Comparison of ENCODE assay signal across 8 cellular contexts in the genomic region with DNA sequence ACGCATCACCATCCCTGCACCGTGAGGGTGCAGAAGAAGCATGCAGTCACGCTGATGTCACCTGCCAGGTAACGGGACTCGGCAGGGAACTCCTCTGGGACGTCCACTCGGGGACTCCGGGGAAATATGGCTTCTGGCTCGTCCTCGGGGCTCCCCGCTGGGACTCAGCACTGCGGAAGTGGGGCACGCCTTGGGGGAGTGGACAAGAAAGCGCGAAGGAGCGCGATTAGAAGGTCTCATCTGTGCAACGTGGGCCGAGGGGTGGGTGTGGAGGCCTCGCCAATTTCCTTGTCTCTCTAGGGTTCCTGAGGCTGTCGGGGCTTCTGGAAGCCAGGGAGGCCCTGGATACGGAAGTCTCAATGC. TPM values are rescaled to one million over a fixed set of nuclear protein-coding genes. Genes with fewer than 3 reads are reported as not detected.
DNase-seq lines count a peak whose midpoint lies in the region; ATAC-seq and TF ChIP-seq lines count a peak whose summit lies in the region.

No MANE protein-coding gene starts in this region.

- peak overlapping the region; percentile 85 to 88 for H3K9ac ChIP-seq in liver (ENCODE audit: low read depth in 1 of 2, low read length in 2 of 2)

- peak overlapping the region; percentile 87 for H3K4me3 ChIP-seq in CD8-positive, alpha-beta memory T cell (ENCODE audit: low read length)
- H3K4me3 ChIP-seq in MG63 (peak overlapping the region; percentile 99), liver (ENCODE audit: low read depth in 1 of 3, low read length in 3 of 3) (peak overlapping the region; percentile 79 to 94 (median 91))

- CTCF ChIA-PET in CD8-positive, alpha-beta memory T cell (lab: Charles Lee), result interaction anchor here (1.9 kb wide), 1 partner anchor 80 kb away, joined by 4 read pairs; no protein-coding TSS in a partner anchor

- no peaks in the 10 kb centered on the region for H3K36me3 ChIP-seq in CD8-positive, alpha-beta memory T cell (ENCODE audit: insufficient read depth, low read length)
- H3K36me3 ChIP-seq in MG63 (peaks cover 4% of the 10 kb centered on the region), liver (ENCODE audit: control insufficient read depth in 4 of 4, insufficient read depth in 3 of 4, low read depth in 1 of 4, low read length in 3 of 4) (no peaks in the 10 kb centered on the region)

- peaks cover 36% of the 10 kb centered on the region for H3K4me1 ChIP-seq in CD8-positive, alpha-beta memory T cell (ENCODE audit: insufficient read depth, low read length)
- H3K4me1 ChIP-seq in liver (ENCODE audit: control insufficient read depth in 4 of 4, insufficient read depth in 4 of 4, low read length in 3 of 4), result peaks cover 2 to 21% (median 14%) of the 10 kb centered on the region in 4 donors

- no peaks in the 10 kb centered on the region for H3K27me3 ChIP-seq in CD8-positive, alpha-beta memory T cell (ENCODE audit: insufficient read depth, low read length, poor library complexity, severe bottlenecking)
- H3K27me3 ChIP-seq in MG63 (no peaks in the 10 kb centered on the region), liver (ENCODE audit: control insufficient read depth in 4 of 4, insufficient read depth in 4 of 4, low read length in 3 of 4) (no peaks in the 10 kb centered on the region)

- peaks cover 53 to 64% (median 61%) of the 10 kb centered on the region in 3 donors for H3K4me1 Mint-ChIP-seq in CD8-positive, alpha-beta memory T cell
- H3K4me1 Mint-ChIP-seq in central memory CD8-positive, alpha-beta T cell, result peaks cover 64% of the 10 kb centered on the region

- peak overlapping the region; percentile 46 to 97 (median 86) for H3K27ac Mint-ChIP-seq in CD8-positive, alpha-beta memory T cell
- H3K27ac Mint-ChIP-seq in central memory CD8-positive, alpha-beta T cell (ENCODE audit: low read depth), result peak overlapping the region; percentile 94

- TF ChIP-seq CTCF in liver (IDR thresholded peaks at IDR 0.05; ENCODE audit: low read depth, low read length, missing input control), result no peak

- POLR2A ChIA-PET in CD8-positive, alpha-beta memory T cell (lab: Charles Lee), result no interaction called here

- WGBS in liver, result under 1% methylated on average over 22 of the region's 22 CpGs

- peak overlapping the region; percentile 88 for H3K27ac ChIP-seq in CD8-positive, alpha-beta memory T cell (ENCODE audit: low read depth, low read length)
- peak overlapping the region; percentile 91 to 99 for H3K27ac ChIP-seq in liver (ENCODE audit: low read depth in 1 of 2, low read length in 2 of 2)

- H3K36me3 Mint-ChIP-seq in CD8-positive, alpha-beta memory T cell, result peaks cover 0 to 23% (median 2%) of the 10 kb centered on the region in 3 donors
- peaks cover 17% of the 10 kb centered on the region for H3K36me3 Mint-ChIP-seq in central memory CD8-positive, alpha-beta T cell (ENCODE audit: insufficient read depth)

- H3K9me3 ChIP-seq in CD8-positive, alpha-beta memory T cell (ENCODE audit: low read length), result no peaks in the 10 kb centered on the region
- H3K9me3 ChIP-seq in MG63, result no peaks in the 10 kb centered on the region
- no peaks in the 10 kb centered on the region for H3K9me3 ChIP-seq in liver (ENCODE audit: control insufficient read depth in 4 of 4, low read length in 3 of 4)

- H3K4me3 Mint-ChIP-seq in CD8-positive, alpha-beta memory T cell, result peak overlapping the region; percentile 95 to 100 (median 98)
- H3K4me3 Mint-ChIP-seq in central memory CD8-positive, alpha-beta T cell, result peak overlapping the region; percentile 98

- DNase-seq in CD8-positive, alpha-beta memory T cell, result peak; percentile 52 to 80 (median 61)
- DNase-seq in MG63 (peak; percentile 69), NCI-H774 (lab: John Stamatoyannopoulos, UW) (no peak)
- peak; percentile 25 for DNase-seq in activated CD4-positive, CD25-positive, alpha-beta regulatory T cell treated with anti-CD3 and anti-CD28 coated beads, Interleukin-2, amount 50 U/mL, for 16 hours (ENCODE audit: low read depth, low spot score)
- DNase-seq in central memory CD8-positive, alpha-beta T cell (ENCODE audit: low spot score in 2 of 2), result peak; percentile 26 to 30
- peak; percentile 22 for DNase-seq in stimulated activated CD8-positive, alpha-beta memory T cell treated with anti-CD3 and anti-CD28 coated beads, Interleukin-12 subunit alpha, Interleukin-12 subunit beta, amount 100 ng/mL, for 1 hour (ENCODE audit: low read depth)

- ATAC-seq in central memory CD8-positive, alpha-beta T cell (replicated peaks; ENCODE audit: extremely low read depth, poor library complexity, severe bottlenecking), result peak; percentile 11
- ATAC-seq in HG03025 (IDR thresholded peaks at IDR 0.05; ENCODE audit: low FRiP score, unreplicated experiment), result no peak

- peaks cover 0 to 2% of the 10 kb centered on the region in 2 donors for H3K27me3 Mint-ChIP-seq in CD8-positive, alpha-beta memory T cell
- H3K27me3 Mint-ChIP-seq in central memory CD8-positive, alpha-beta T cell, result no peaks in the 10 kb centered on the region

- H3K9me3 Mint-ChIP-seq in CD8-positive, alpha-beta memory T cell, result no peaks in the 10 kb centered on the region
- no peaks in the 10 kb centered on the region for H3K9me3 Mint-ChIP-seq in central memory CD8-positive, alpha-beta T cell

- TF ChIP-seq RAD21 in liver (IDR thresholded peaks at IDR 0.05), result no peak

TF ChIP-seq in liver, 16 proteins besides CTCF, POLR2A, EP300 and RAD21:
- TF ChIP-seq, protein P1, sequence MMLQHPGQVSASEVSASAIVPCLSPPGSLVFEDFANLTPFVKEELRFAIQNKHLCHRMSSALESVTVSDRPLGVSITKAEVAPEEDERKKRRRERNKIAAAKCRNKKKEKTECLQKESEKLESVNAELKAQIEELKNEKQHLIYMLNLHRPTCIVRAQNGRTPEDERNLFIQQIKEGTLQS (IDR thresholded peaks at IDR 0.05), result no peak
- TF ChIP-seq HNF4A (conservative IDR thresholded peaks at IDR 0.05), result no peak
- no peak for TF ChIP-seq GABPA (IDR thresholded peaks at IDR 0.05 in 1 of 2, conservative IDR thresholded peaks at IDR 0.05 in 1 of 2)
- TF ChIP-seq HNF4G (IDR thresholded peaks at IDR 0.05), result no peak
- TF ChIP-seq YY1 (IDR thresholded peaks at IDR 0.05), result no peak
- no peak for TF ChIP-seq FOXA1 (IDR thresholded peaks at IDR 0.05)
- TF ChIP-seq, protein P2, sequence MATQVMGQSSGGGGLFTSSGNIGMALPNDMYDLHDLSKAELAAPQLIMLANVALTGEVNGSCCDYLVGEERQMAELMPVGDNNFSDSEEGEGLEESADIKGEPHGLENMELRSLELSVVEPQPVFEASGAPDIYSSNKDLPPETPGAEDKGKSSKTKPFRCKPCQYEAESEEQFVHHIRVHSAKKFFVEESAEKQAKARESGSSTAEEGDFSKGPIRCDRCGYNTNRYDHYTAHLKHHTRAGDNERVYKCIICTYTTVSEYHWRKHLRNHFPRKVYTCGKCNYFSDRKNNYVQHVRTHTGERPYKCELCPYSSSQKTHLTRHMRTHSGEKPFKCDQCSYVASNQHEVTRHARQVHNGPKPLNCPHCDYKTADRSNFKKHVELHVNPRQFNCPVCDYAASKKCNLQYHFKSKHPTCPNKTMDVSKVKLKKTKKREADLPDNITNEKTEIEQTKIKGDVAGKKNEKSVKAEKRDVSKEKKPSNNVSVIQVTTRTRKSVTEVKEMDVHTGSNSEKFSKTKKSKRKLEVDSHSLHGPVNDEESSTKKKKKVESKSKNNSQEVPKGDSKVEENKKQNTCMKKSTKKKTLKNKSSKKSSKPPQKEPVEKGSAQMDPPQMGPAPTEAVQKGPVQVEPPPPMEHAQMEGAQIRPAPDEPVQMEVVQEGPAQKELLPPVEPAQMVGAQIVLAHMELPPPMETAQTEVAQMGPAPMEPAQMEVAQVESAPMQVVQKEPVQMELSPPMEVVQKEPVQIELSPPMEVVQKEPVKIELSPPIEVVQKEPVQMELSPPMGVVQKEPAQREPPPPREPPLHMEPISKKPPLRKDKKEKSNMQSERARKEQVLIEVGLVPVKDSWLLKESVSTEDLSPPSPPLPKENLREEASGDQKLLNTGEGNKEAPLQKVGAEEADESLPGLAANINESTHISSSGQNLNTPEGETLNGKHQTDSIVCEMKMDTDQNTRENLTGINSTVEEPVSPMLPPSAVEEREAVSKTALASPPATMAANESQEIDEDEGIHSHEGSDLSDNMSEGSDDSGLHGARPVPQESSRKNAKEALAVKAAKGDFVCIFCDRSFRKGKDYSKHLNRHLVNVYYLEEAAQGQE (IDR thresholded peaks at IDR 0.05), result no peak
- TF ChIP-seq TAF1 (conservative IDR thresholded peaks at IDR 0.05), result no peak
- TF ChIP-seq, protein P3, sequence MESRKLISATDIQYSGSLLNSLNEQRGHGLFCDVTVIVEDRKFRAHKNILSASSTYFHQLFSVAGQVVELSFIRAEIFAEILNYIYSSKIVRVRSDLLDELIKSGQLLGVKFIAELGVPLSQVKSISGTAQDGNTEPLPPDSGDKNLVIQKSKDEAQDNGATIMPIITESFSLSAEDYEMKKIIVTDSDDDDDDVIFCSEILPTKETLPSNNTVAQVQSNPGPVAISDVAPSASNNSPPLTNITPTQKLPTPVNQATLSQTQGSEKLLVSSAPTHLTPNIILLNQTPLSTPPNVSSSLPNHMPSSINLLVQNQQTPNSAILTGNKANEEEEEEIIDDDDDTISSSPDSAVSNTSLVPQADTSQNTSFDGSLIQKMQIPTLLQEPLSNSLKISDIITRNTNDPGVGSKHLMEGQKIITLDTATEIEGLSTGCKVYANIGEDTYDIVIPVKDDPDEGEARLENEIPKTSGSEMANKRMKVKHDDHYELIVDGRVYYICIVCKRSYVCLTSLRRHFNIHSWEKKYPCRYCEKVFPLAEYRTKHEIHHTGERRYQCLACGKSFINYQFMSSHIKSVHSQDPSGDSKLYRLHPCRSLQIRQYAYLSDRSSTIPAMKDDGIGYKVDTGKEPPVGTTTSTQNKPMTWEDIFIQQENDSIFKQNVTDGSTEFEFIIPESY (IDR thresholded peaks at IDR 0.05), result no peak
- TF ChIP-seq FOXA2 (IDR thresholded peaks at IDR 0.05), result no peak
- TF ChIP-seq MAX (IDR thresholded peaks at IDR 0.05), result no peak
- TF ChIP-seq JUND (IDR thresholded peaks at IDR 0.05), result no peak
- TF ChIP-seq RXRA (IDR thresholded peaks at IDR 0.05), result no peak
- TF ChIP-seq EGR1 (IDR thresholded peaks at IDR 0.05; ENCODE audit: low read depth in 2 of 2), result no peak
- no peak for TF ChIP-seq SP1 (IDR thresholded peaks at IDR 0.05)
- TF ChIP-seq NR2F2 (IDR thresholded peaks at IDR 0.05), result no peak

RNA-seq across cellular contexts. Expression of gene ANKMY2, which starts 0.9 kb away (rescaled TPM):
- total RNA-seq in CD8-positive, alpha-beta memory T cell, result 10 to 100 TPM; 10.7 to 10.9 TPM
- polyA plus RNA-seq in CD8-positive, alpha-beta memory T cell, result 20.1 TPM
- 18.5 and 21.0 TPM in 2 replicates for total RNA-seq in MG63 (2014; rRNA removed; shearing (Covaris generic); ENCODE audit: low replicate concordance)
- 10 to 100 TPM in 1 of 2 donors, 1 to 10 TPM in 1; 6.9 to 11.4 TPM for total RNA-seq in liver
- polyA plus RNA-seq in liver, result 1 to 10 TPM; 2.7 to 4.0 TPM

RNA-seq across cellular contexts. Expression of gene BZW2, which starts 1.4 kb away (rescaled TPM):
- total RNA-seq in CD8-positive, alpha-beta memory T cell, result 100 to 1,000 TPM; 128 to 136 TPM
- 52.9 TPM for polyA plus RNA-seq in CD8-positive, alpha-beta memory T cell
- 120 and 182 TPM in 2 replicates for total RNA-seq in MG63 (2014; rRNA removed; shearing (Covaris generic); ENCODE audit: low replicate concordance)
- total RNA-seq in liver, result 10 to 100 TPM; 13.0 to 18.6 TPM
- 10 to 100 TPM; 10.9 to 13.2 TPM for polyA plus RNA-seq in liver
